Comparison of ENCODE assay signal across 11 cellular contexts in genomic region chr2:98749053-98749450, GRCh38. TPM values are rescaled to one million over a fixed set of nuclear protein-coding genes. Genes with fewer than 3 reads are reported as not detected.
A peak's percentile ranks its signal among the peaks of the same experiment; 100 is the strongest.
DNase-seq lines count a peak whose midpoint lies in the region; ATAC-seq and TF ChIP-seq lines count a peak whose summit lies in the region.
"Had no signal": no experiment of that assay in that cellular context is flagged by ENCODE, and none has a peak within 500 bp of the region (broad histone marks: within the 10 kb centered on the region; RNA-seq: fewer than 3 reads in every experiment).

No MANE protein-coding gene starts in this region.

- no peaks in the 10 kb centered on the region for H3K9me3 ChIP-seq in thyroid gland
- H3K9me3 ChIP-seq: prostate gland had no signal

- DNase-seq in AML-193 (lab: John Stamatoyannopoulos, UW) (peak; percentile 60 to 72), RKO (ENCODE audit: low spot score) (peak; percentile 12), kidney tubule cell (ENCODE audit: low spot score) (peak; percentile 42), amniotic stem cell (lab: John Stamatoyannopoulos, UW) (no peak), thyroid gland (no peak)
- no peak for DNase-seq in NK-92 treated with Interleukin-12 subunit alpha and Interleukin-12 subunit beta, amount 100 ng/mL, for 24 hours (lab: John Stamatoyannopoulos, UW)
- no peak for DNase-seq in stimulated activated CD4-positive, alpha-beta T cell treated with anti-CD3 and anti-CD28 coated beads, Interleukin-4, amount 100 ng/mL, for 24 hours
- DNase-seq: NCI-H774; stimulated activated CD8-positive, alpha-beta memory T cell treated with anti-CD3 and anti-CD28 coated beads, Interleukin-4, amount 100 ng/mL, for 48 hours had no signal

- H3K27me3 ChIP-seq in thyroid gland, result no peaks in the 10 kb centered on the region

- no peak for TF ChIP-seq POLR2A in thyroid gland (IDR thresholded peaks at IDR 0.05)

- no peak for TF ChIP-seq CTCF in thyroid gland (IDR thresholded peaks at IDR 0.05)

- peak; percentile 55 for ATAC-seq in GM21360 (IDR thresholded peaks at IDR 0.05; ENCODE audit: unreplicated experiment)

- intact Hi-C loops in thyroid gland (cut with DNase I), result no loop called here

- H3K4me3 ChIP-seq in thyroid gland (replicated peaks in 1 of 3), result no peak overlapping the region
- H3K4me3 ChIP-seq: prostate gland had no signal

- H3K36me3 ChIP-seq in thyroid gland, result no peaks in the 10 kb centered on the region
- H3K36me3 ChIP-seq: prostate gland had no signal

- peaks cover 0 to 6% of the 10 kb centered on the region in 2 donors for H3K4me1 ChIP-seq in thyroid gland
- H3K4me1 ChIP-seq: prostate gland had no signal

- no peak overlapping the region for H3K27ac ChIP-seq in thyroid gland
- H3K27ac ChIP-seq: prostate gland had no signal

RNA-seq across cellular contexts. Expression of gene MGAT4A, which starts 18.1 kb away (rescaled TPM):
- total RNA-seq in thyroid gland, result 10 to 100 TPM; 20.4 to 59.6 (median 39.8) TPM

Comparison
In these comparisons a context has a peak if more than half of its experiments do, and no peak if none do; other contexts are left out.
1. DNase-seq: peak in AML-193 (2 of 2), RKO (single experiment) and kidney tubule cell (single experiment); none in NK-92 treated with Interleukin-12 subunit alpha and Interleukin-12 subunit beta, amount 100 ng/mL, for 24 hours (single experiment), amniotic stem cell (single experiment), thyroid gland (0 of 2) and stimulated activated CD4-positive, alpha-beta T cell treated with anti-CD3 and anti-CD28 coated beads, Interleukin-4, amount 100 ng/mL, for 24 hours (single experiment).